In the genomic region with DNA sequence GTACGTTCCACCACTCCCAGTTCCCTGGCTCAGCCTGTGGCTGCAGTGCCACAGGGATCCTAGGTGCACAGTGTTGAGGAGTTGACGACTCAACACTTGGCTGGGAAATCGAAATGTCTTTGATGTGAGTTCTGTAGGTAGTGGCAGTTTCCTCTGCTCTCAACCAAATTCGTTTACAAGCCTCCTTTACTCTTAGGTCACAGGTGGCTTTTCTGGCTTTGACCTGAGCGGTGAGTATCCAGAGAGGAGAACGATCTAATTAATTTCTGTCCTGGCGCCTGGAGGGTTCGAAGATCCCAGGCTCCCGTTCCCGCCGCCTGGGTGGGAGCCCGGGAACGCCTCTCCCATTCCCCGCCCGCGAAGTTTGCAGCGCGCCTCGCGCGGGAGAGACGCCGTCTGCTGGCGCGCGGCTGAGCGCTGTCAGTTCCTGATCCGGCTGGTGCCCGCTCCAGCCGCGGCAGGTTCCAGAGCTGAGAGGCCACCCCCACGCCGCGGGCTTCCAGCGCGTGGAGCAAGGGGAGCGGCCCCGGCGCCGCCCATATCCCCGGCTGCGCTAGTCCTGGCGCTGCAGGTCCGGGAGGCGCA, we compare ENCODE assay signal across 8 cellular contexts.
DNase-seq lines count a peak whose midpoint lies in the region; ATAC-seq and TF ChIP-seq lines count a peak whose summit lies in the region.

A gene with protein sequence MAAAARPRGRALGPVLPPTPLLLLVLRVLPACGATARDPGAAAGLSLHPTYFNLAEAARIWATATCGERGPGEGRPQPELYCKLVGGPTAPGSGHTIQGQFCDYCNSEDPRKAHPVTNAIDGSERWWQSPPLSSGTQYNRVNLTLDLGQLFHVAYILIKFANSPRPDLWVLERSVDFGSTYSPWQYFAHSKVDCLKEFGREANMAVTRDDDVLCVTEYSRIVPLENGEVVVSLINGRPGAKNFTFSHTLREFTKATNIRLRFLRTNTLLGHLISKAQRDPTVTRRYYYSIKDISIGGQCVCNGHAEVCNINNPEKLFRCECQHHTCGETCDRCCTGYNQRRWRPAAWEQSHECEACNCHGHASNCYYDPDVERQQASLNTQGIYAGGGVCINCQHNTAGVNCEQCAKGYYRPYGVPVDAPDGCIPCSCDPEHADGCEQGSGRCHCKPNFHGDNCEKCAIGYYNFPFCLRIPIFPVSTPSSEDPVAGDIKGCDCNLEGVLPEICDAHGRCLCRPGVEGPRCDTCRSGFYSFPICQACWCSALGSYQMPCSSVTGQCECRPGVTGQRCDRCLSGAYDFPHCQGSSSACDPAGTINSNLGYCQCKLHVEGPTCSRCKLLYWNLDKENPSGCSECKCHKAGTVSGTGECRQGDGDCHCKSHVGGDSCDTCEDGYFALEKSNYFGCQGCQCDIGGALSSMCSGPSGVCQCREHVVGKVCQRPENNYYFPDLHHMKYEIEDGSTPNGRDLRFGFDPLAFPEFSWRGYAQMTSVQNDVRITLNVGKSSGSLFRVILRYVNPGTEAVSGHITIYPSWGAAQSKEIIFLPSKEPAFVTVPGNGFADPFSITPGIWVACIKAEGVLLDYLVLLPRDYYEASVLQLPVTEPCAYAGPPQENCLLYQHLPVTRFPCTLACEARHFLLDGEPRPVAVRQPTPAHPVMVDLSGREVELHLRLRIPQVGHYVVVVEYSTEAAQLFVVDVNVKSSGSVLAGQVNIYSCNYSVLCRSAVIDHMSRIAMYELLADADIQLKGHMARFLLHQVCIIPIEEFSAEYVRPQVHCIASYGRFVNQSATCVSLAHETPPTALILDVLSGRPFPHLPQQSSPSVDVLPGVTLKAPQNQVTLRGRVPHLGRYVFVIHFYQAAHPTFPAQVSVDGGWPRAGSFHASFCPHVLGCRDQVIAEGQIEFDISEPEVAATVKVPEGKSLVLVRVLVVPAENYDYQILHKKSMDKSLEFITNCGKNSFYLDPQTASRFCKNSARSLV (N-terminal part only) (plus strand): TSS at position 423 of the 585 bp plus-strand sequence. CDS start 231 bp downstream, outside the sequence.

- TF ChIP-seq CTCF in GM13976 (IDR thresholded peaks at IDR 0.05; ENCODE audit: borderline replicate concordance, control extremely low read depth, extremely low read depth, insufficient read depth, missing control alignments), result no peak

- DNase-seq in EH (ENCODE audit: low read depth) (peak; percentile 55), HuH-7.5 (ENCODE audit: low spot score) (peak; percentile 49), T-helper 9 cell (peak; percentile 10), kidney glomerular epithelial cell (lab: John Stamatoyannopoulos, UW) (peak; percentile 58), GM13976 (ENCODE audit: low spot score) (no peak)
- DNase-seq in central memory CD4-positive, alpha-beta T cell, result peak; percentile 18
- DNase-seq in stimulated activated CD4-positive, alpha-beta T cell treated with anti-CD3 and anti-CD28 coated beads, Interleukin-1b, Interleukin-23, amount 100 ng/mL, for 48 hours, result peak; percentile 11

- ATAC-seq in HG03196 (IDR thresholded peaks at IDR 0.05; ENCODE audit: unreplicated experiment), result no peak

- in situ Hi-C loops in GM13976 (cut with MboI; ENCODE audit: low sequenced_read_pairs, unreplicated experiment), result no loop called here
